Comparison of ENCODE assay signal across 23 cellular contexts in genomic region chr17:46785696-46786095, GRCh38.
DNase-seq lines count a peak whose midpoint lies in the region; ATAC-seq and TF ChIP-seq lines count a peak whose summit lies in the region.
"Had no signal": no experiment of that assay in that cellular context is flagged by ENCODE, and none has a peak within 500 bp of the region (broad histone marks: within the 10 kb centered on the region; RNA-seq: fewer than 3 reads in every experiment).

No MANE protein-coding gene starts in this region.

- no peaks in the 10 kb centered on the region for H3K36me3 Mint-ChIP-seq in stimulated activated effector memory CD8-positive, alpha-beta T cell treated with anti-CD3 and anti-CD28 coated beads, Interleukin-12 subunit alpha, Interleukin-12 subunit beta, amount 100 ng/mL, for 72 hours
- no peaks in the 10 kb centered on the region for H3K36me3 Mint-ChIP-seq in nephron progenitor cell (ENCODE audit: low read depth)
- H3K36me3 Mint-ChIP-seq: activated naive CD8-positive, alpha-beta T cell; natural killer cell treated with Interleukin-12 subunit alpha and Interleukin-12 subunit beta and Interleukin-15 and Interleukin-18, amount 100 ng/mL, for 72 hours; stimulated activated memory B cell treated with anti-CD40 and anti-IgM and Interleukin-4, amounts not matched to agents 10 μg/mL and 1 μg/mL and 100 μg/mL, for 72 hours had no signal

- CTCF ChIA-PET in HEK293 (lab: Yijun Ruan, JAX): interaction anchor here (0.6 to 1.0 kb wide), 5 partner anchors 11 to 154 kb away, joined by 3 to 4 read pairs (median 3); no protein-coding TSS in a partner anchor
- CTCF ChIA-PET in GM10248 (lab: Yijun Ruan, JAX): no interaction called here

- no peaks in the 10 kb centered on the region for H3K9me3 ChIP-seq in HEK293 (ENCODE audit: control insufficient read depth, insufficient read depth, low read depth, low read length)
- H3K9me3 ChIP-seq: ovary had no signal

- no peaks in the 10 kb centered on the region for H3K36me3 ChIP-seq in HEK293 (ENCODE audit: control insufficient read depth in 2 of 2, insufficient read depth in 1 of 2, low read length in 2 of 2)
- H3K36me3 ChIP-seq: BLaER1 treated with 17β-estradiol and CSF1 and Interleukin-3, amounts not matched to agents 10 nM and 100 nM; ovary had no signal

- no peak overlapping the region for H3K27ac ChIP-seq in HEK293 (ENCODE audit: extremely low read depth, low read depth, low read length)
- H3K27ac ChIP-seq: BLaER1 treated with 17β-estradiol and CSF1 and Interleukin-3, amounts not matched to agents 10 nM and 100 nM; ovary had no signal

- H3K4me3 ChIP-seq in HEK293 (ENCODE audit: low read depth, low read length): no peak overlapping the region
- H3K4me3 ChIP-seq: BLaER1 treated with 17β-estradiol and CSF1 and Interleukin-3, amounts not matched to agents 10 nM and 100 nM; ovary had no signal

- H3K4me3 Mint-ChIP-seq in stimulated activated effector memory CD8-positive, alpha-beta T cell treated with anti-CD3 and anti-CD28 coated beads, Interleukin-12 subunit alpha, Interleukin-12 subunit beta, amount 100 ng/mL, for 72 hours: no peak overlapping the region
- no peak overlapping the region for H3K4me3 Mint-ChIP-seq in nephron progenitor cell
- H3K4me3 Mint-ChIP-seq: activated CD8-positive, alpha-beta T cell treated with anti-CD3 and anti-CD28 coated beads, Interleukin-2, amount 10 ng/mL, durations not matched to agents 7 days and 5 days; activated naive CD8-positive, alpha-beta T cell; natural killer cell treated with Interleukin-12 subunit alpha and Interleukin-12 subunit beta and Interleukin-15 and Interleukin-18, amount 100 ng/mL, for 72 hours; stimulated activated memory B cell treated with anti-CD40 and anti-IgM and Interleukin-4, amounts not matched to agents 10 μg/mL and 1 μg/mL and 100 μg/mL, for 72 hours; T-helper 2 cell treated with Interferon-gamma antibody and Interleukin-4, amounts not matched to agents 5 μg/mL and 100 μg/mL, for 36 hours had no signal

- TF ChIP-seq CTCF in HEK293 (tag by site-specific recombination; IDR thresholded peaks at IDR 0.05) (no peak), GM10248 (IDR thresholded peaks at IDR 0.05; ENCODE audit: control extremely low read depth, extremely low read depth, low read depth, missing control alignments) (no peak), nephron progenitor cell (IDR thresholded peaks at IDR 0.05) (no peak)

- no peaks in the 10 kb centered on the region for H3K4me1 ChIP-seq in HEK293 (ENCODE audit: control insufficient read depth, insufficient read depth, low read length)

- H3K27ac Mint-ChIP-seq in stimulated activated effector memory CD8-positive, alpha-beta T cell treated with anti-CD3 and anti-CD28 coated beads, Interleukin-12 subunit alpha, Interleukin-12 subunit beta, amount 100 ng/mL, for 72 hours: peak overlapping the region; percentile 52
- no peak overlapping the region for H3K27ac Mint-ChIP-seq in nephron progenitor cell
- H3K27ac Mint-ChIP-seq: activated CD8-positive, alpha-beta T cell treated with anti-CD3 and anti-CD28 coated beads, Interleukin-2, amount 10 ng/mL, durations not matched to agents 7 days and 5 days; activated naive CD8-positive, alpha-beta T cell; natural killer cell treated with Interleukin-12 subunit alpha and Interleukin-12 subunit beta and Interleukin-15 and Interleukin-18, amount 100 ng/mL, for 72 hours; stimulated activated memory B cell treated with anti-CD40 and anti-IgM and Interleukin-4, amounts not matched to agents 10 μg/mL and 1 μg/mL and 100 μg/mL, for 72 hours; T-helper 2 cell treated with Interferon-gamma antibody and Interleukin-4, amounts not matched to agents 5 μg/mL and 100 μg/mL, for 36 hours had no signal

- POLR2A ChIA-PET in HEK293 (lab: Yijun Ruan, JAX): interaction anchor here (0.8 kb wide), 1 partner anchor 50 kb away, joined by 3 read pairs; no protein-coding TSS in a partner anchor
- POLR2A ChIA-PET in GM10248 (lab: Yijun Ruan, JAX): no interaction called here

- H3K27me3 Mint-ChIP-seq in nephron progenitor cell (ENCODE audit: low read depth, poor library complexity): peaks cover 19% of the 10 kb centered on the region
- H3K27me3 Mint-ChIP-seq: activated naive CD8-positive, alpha-beta T cell had no signal

- DNase-seq in amniotic epithelial cell (ENCODE audit: low read depth): peak; percentile 40
- DNase-seq in islet precursor cell: peak; percentile 95
- DNase-seq in stimulated activated effector memory CD8-positive, alpha-beta T cell treated with anti-CD3 and anti-CD28 coated beads, Interleukin-12 subunit alpha, Interleukin-12 subunit beta, amount 100 ng/mL, for 72 hours (ENCODE audit: low spot score in 2 of 2): no peak
- DNase-seq in GM10248 (ENCODE audit: extremely low spot score): no peak
- DNase-seq in nephron progenitor cell: no peak
- DNase-seq: activated CD8-positive, alpha-beta T cell treated with anti-CD3 and anti-CD28 coated beads, Interleukin-2, amount 10 ng/mL, durations not matched to agents 7 days and 5 days; aorta; DMS53; effector CD8-positive, alpha-beta T cell; erythroblast; NCI-H2029 treated with DMSO at 0.1 percent for 48 hours; NCI-H526 treated with DMSO at 0.1 percent for 48 hours; NK-92 treated with Interleukin-12 subunit alpha and Interleukin-12 subunit beta, amount 100 ng/mL, for 24 hours; ovary; SHP77 treated with DMSO at 0.1 percent for 48 hours had no signal

- H3K4me1 Mint-ChIP-seq in stimulated activated effector memory CD8-positive, alpha-beta T cell treated with anti-CD3 and anti-CD28 coated beads, Interleukin-12 subunit alpha, Interleukin-12 subunit beta, amount 100 ng/mL, for 72 hours: no peaks in the 10 kb centered on the region
- peaks cover 12% of the 10 kb centered on the region for H3K4me1 Mint-ChIP-seq in nephron progenitor cell

- no peak for ATAC-seq in stimulated activated effector memory CD8-positive, alpha-beta T cell treated with anti-CD3 and anti-CD28 coated beads, Interleukin-12 subunit alpha, Interleukin-12 subunit beta, amount 100 ng/mL, for 72 hours
- ATAC-seq in GM21515 (IDR thresholded peaks at IDR 0.05; ENCODE audit: unreplicated experiment): no peak
- no peak for ATAC-seq in HG02623 (IDR thresholded peaks at IDR 0.05; ENCODE audit: unreplicated experiment)
- ATAC-seq: activated CD8-positive, alpha-beta T cell treated with anti-CD3 and anti-CD28 coated beads, Interleukin-2, amount 10 ng/mL, durations not matched to agents 7 days and 5 days; natural killer cell treated with Interleukin-12 subunit alpha and Interleukin-12 subunit beta and Interleukin-15 and Interleukin-18, amount 100 ng/mL, for 72 hours; stimulated activated memory B cell treated with anti-CD40 and anti-IgM and Interleukin-4, amounts not matched to agents 10 μg/mL and 1 μg/mL and 100 μg/mL, for 72 hours had no signal

- H3K9me3 Mint-ChIP-seq in stimulated activated effector memory CD8-positive, alpha-beta T cell treated with anti-CD3 and anti-CD28 coated beads, Interleukin-12 subunit alpha, Interleukin-12 subunit beta, amount 100 ng/mL, for 72 hours: no peaks in the 10 kb centered on the region
- H3K9me3 Mint-ChIP-seq in nephron progenitor cell: peaks cover 3% of the 10 kb centered on the region
- H3K9me3 Mint-ChIP-seq: natural killer cell treated with Interleukin-12 subunit alpha and Interleukin-12 subunit beta and Interleukin-15 and Interleukin-18, amount 100 ng/mL, for 72 hours; T-helper 2 cell treated with Interferon-gamma antibody and Interleukin-4, amounts not matched to agents 5 μg/mL and 100 μg/mL, for 36 hours had no signal

TF ChIP-seq in HEK293, 187 proteins besides CTCF, POLR2A, EP300 and RAD21:
- TF ChIP-seq KLF1 (tag by site-specific recombination; IDR thresholded peaks at IDR 0.05) (peak; percentile 34; the same call in 1 of the 2 replicates), ZNF449 (tag by site-specific recombination; IDR thresholded peaks at IDR 0.05) (no peak), ZNF664 (tag by site-specific recombination; IDR thresholded peaks at IDR 0.05) (no peak)

Comparison
In these comparisons a context has a peak if more than half of its experiments do, and no peak if none do; other contexts are left out.
1. DNase-seq: peak in amniotic epithelial cell (single experiment) and islet precursor cell (single experiment); none in stimulated activated effector memory CD8-positive, alpha-beta T cell treated with anti-CD3 and anti-CD28 coated beads, Interleukin-12 subunit alpha, Interleukin-12 subunit beta, amount 100 ng/mL, for 72 hours (0 of 2), GM10248 (single experiment) and nephron progenitor cell (single experiment).